In the genomic region with DNA sequence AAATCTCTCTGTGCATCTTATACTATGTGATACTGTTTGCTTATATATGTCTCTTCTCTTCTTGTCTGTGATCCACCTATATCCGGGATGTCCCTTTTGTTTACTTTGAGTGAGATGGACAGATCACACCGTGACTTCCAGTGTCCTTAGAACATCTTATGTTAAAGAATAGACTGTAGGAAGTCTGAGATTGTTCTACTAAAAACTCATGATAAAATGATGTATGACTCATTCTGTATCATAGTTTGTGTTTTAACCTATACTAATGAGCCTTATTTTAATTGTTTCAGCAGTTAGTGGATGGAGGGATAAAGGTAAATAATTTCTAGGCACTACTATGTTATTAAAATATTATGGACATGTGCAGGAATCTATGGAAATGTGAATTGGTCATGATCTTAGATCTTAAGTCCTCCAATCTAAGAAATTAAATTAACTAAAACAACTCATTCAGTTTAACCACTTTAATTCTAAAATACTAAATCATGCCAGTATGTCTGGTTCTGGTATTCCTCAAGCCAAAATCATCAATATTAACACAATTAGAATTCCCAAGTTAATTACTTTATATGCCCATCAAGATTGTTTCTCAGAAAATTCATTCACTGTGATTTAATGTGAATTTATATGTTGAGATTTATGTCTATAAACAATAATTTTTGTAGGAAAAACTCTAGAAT, we compare ENCODE assay signal across 19 cellular contexts.
"Had no signal": no experiment of that assay in that cellular context is flagged by ENCODE, and none has a peak within 500 bp of the region (broad histone marks: within the 10 kb centered on the region; RNA-seq: fewer than 3 reads in every experiment).

No MANE protein-coding gene starts in this region.

- FAIRE-seq: pancreas, small intestine had no signal

- H3K4me1 ChIP-seq: gastrocnemius medialis, pancreas, transverse colon had no signal

- DNase-seq: effector CD4-positive, alpha-beta T cell; endodermal cell; gastrocnemius medialis; glutamatergic neuron; kidney glomerular epithelial cell; mesendoderm; naive B cell; occipital lobe; pancreas; right cardiac atrium; small intestine; stimulated activated CD4-positive, alpha-beta T cell treated with anti-CD3 and anti-CD28 coated beads, Interleukin-12 subunit alpha, Interleukin-12 subunit beta, amount 100 ng/mL, for 4 hours; stimulated activated naive CD4-positive, alpha-beta T cell; stomach; substantia nigra; transverse colon had no signal

- H3K36me3 ChIP-seq: gastrocnemius medialis, thoracic aorta, transverse colon had no signal

- H3K9me3 ChIP-seq: gastrocnemius medialis, pancreas, stomach, thoracic aorta, transverse colon had no signal

- H3K4me3 ChIP-seq: coronary artery, gastrocnemius medialis, pancreas, stomach, thoracic aorta, transverse colon had no signal

- ATAC-seq: esophagus mucosa, gastrocnemius medialis, pancreas, right cardiac atrium had no signal

- H3K27ac ChIP-seq: coronary artery, gastrocnemius medialis, pancreas, stomach, thoracic aorta, transverse colon had no signal

- H3K27me3 ChIP-seq: gastrocnemius medialis, pancreas, stomach, transverse colon had no signal
